Comparison of ENCODE assay signal across 24 cellular contexts in genomic region chr2:6923319-6923718, GRCh38. TPM values are rescaled to one million over a fixed set of nuclear protein-coding genes. Genes with fewer than 3 reads are reported as not detected.
DNase-seq lines count a peak whose midpoint lies in the region; ATAC-seq and TF ChIP-seq lines count a peak whose summit lies in the region.
"Had no signal": no experiment of that assay in that cellular context is flagged by ENCODE, and none has a peak within 500 bp of the region (broad histone marks: within the 10 kb centered on the region; RNA-seq: fewer than 3 reads in every experiment).

No MANE protein-coding gene starts in this region.

- H3K36me3 Mint-ChIP-seq in T-cell = peaks cover 43% of the 10 kb centered on the region
- H3K36me3 Mint-ChIP-seq in glutamatergic neuron (ENCODE audit: unreplicated experiment) = peaks cover 5% of the 10 kb centered on the region

- H3K27ac Mint-ChIP-seq in T-cell (peak overlapping the region; percentile 62 to 79), glutamatergic neuron (ENCODE audit: unreplicated experiment) (peak overlapping the region; percentile 38)
- H3K27ac Mint-ChIP-seq: activated T-helper 17 cell treated with anti-CD3 and anti-CD28 coated beads, Interleukin-2, amount 50 U/mL, for 72 hours had no signal

- CTCF ChIA-PET in T-cell (lab: Charles Lee) = interaction anchor here (0.6 to 1.1 kb wide), 2 partner anchors 90 to 281 kb away, joined by 3 read pairs; no protein-coding TSS in a partner anchor

- no peak for TF ChIP-seq CTCF in glutamatergic neuron (IDR thresholded peaks at IDR 0.05; ENCODE audit: partially characterized antibody, unreplicated experiment)

- H3K4me3 Mint-ChIP-seq in T-cell = peak overlapping the region in 1 of 3 donors; percentile 50
- H3K4me3 Mint-ChIP-seq in glutamatergic neuron (ENCODE audit: unreplicated experiment) = peak overlapping the region; percentile 33
- H3K4me3 Mint-ChIP-seq: activated T-helper 17 cell treated with anti-CD3 and anti-CD28 coated beads, Interleukin-2, amount 50 U/mL, for 72 hours; immature natural killer cell had no signal

- no peaks in the 10 kb centered on the region for H3K27me3 Mint-ChIP-seq in T-cell
- peaks cover 3% of the 10 kb centered on the region for H3K27me3 Mint-ChIP-seq in glutamatergic neuron (ENCODE audit: unreplicated experiment)
- H3K27me3 Mint-ChIP-seq: activated naive CD8-positive, alpha-beta T cell; activated T-helper 17 cell treated with anti-CD3 and anti-CD28 coated beads, Interleukin-2, amount 50 U/mL, for 72 hours; effector memory CD8-positive, alpha-beta T cell had no signal

- ATAC-seq in T-cell (replicated peaks in 1 of 4) = no peak
- ATAC-seq in GM21529 (IDR thresholded peaks at IDR 0.05; ENCODE audit: unreplicated experiment) = no peak
- ATAC-seq: activated T-helper 17 cell treated with anti-CD3 and anti-CD28 coated beads, Interleukin-2, amount 50 U/mL, for 72 hours; effector memory CD8-positive, alpha-beta T cell; esophagus mucosa; left lung had no signal

- no peaks in the 10 kb centered on the region for H3K9me3 Mint-ChIP-seq in T-cell
- H3K9me3 Mint-ChIP-seq in glutamatergic neuron (ENCODE audit: unreplicated experiment) = peaks cover 9% of the 10 kb centered on the region
- H3K9me3 Mint-ChIP-seq: activated T-helper 17 cell treated with anti-CD3 and anti-CD28 coated beads, Interleukin-2, amount 50 U/mL, for 72 hours; effector memory CD8-positive, alpha-beta T cell; immature natural killer cell had no signal

- DNase-seq in activated CD8-positive, alpha-beta memory T cell treated with anti-CD3 and anti-CD28 coated beads, Interleukin-2, amount 50 U/mL, for 48 hours = peak; percentile 28
- no peak for DNase-seq in activated CD8-positive, alpha-beta memory T cell treated with anti-CD3 and anti-CD28 coated beads, Interleukin-2, amount 50 U/mL, for 4 hours
- DNase-seq in T-cell = no peak
- no peak for DNase-seq in glutamatergic neuron
- DNase-seq in putamen (ENCODE audit: low spot score) = peak; percentile 80
- no peak for DNase-seq in occipital lobe (lab: John Stamatoyannopoulos, UW)
- DNase-seq in AG20443 (ENCODE audit: low spot score) = no peak
- DNase-seq: activated CD4-positive, alpha-beta T cell treated with anti-CD3 and anti-CD28 coated beads for 48 hours; BE2C; COR-L47; effector memory CD8-positive, alpha-beta T cell; foreskin melanocyte; hippocampal formation; immature natural killer cell; left lung; NCI-H1436 treated with DMSO at 0.1 percent for 48 hours; NCI-H2171 treated with DMSO at 0.1 percent for 48 hours; NCI-H526; Peyer's patch; stimulated activated CD4-positive, alpha-beta T cell treated with anti-CD3 and anti-CD28 coated beads, Interleukin-2, amount 100 ng/mL, for 24 hours had no signal

- POLR2A ChIA-PET in T-cell (lab: Charles Lee) = no interaction called here

- H3K4me1 Mint-ChIP-seq in T-cell (peaks cover 85 to 96% (median 87%) of the 10 kb centered on the region in 3 donors), glutamatergic neuron (ENCODE audit: low read depth, unreplicated experiment) (peaks cover 53% of the 10 kb centered on the region)

RNA-seq across cellular contexts. Expression of gene RNF144A, which starts 6.1 kb away (rescaled TPM):
- total RNA-seq in T-cell = 10 to 100 TPM; 46.3 to 93.1 (median 79.9) TPM
- total RNA-seq in glutamatergic neuron (ENCODE audit: unreplicated experiment) = 40.2 TPM
- 41.5 TPM for total RNA-seq in occipital lobe

RNA-seq across cellular contexts. Expression of gene RSAD2, which starts 45.7 kb away (rescaled TPM):
- total RNA-seq in T-cell (10 to 100 TPM in 1 of 5 donors, 1 to 10 TPM in 4; 3.2 to 10.7 (median 7.2) TPM), glutamatergic neuron (ENCODE audit: unreplicated experiment) (not detected), occipital lobe (6.9 TPM)

RNA-seq across cellular contexts. Expression of gene CMPK2, which starts 57.6 kb away (rescaled TPM):
- 10 to 100 TPM in 1 of 5 donors, 1 to 10 TPM in 4; 6.5 to 15.2 (median 9.1) TPM for total RNA-seq in T-cell
- 0.81 TPM for total RNA-seq in glutamatergic neuron (ENCODE audit: unreplicated experiment)
- 10.9 TPM for total RNA-seq in occipital lobe

Comparison
In these comparisons a context has a peak if more than half of its experiments do, and no peak if none do; other contexts are left out.
1. DNase-seq: peak in activated CD8-positive, alpha-beta memory T cell treated with anti-CD3 and anti-CD28 coated beads, Interleukin-2, amount 50 U/mL, for 48 hours (single experiment) and putamen (single experiment); none in activated CD8-positive, alpha-beta memory T cell treated with anti-CD3 and anti-CD28 coated beads, Interleukin-2, amount 50 U/mL, for 4 hours (single experiment), T-cell (0 of 34), glutamatergic neuron (single experiment), occipital lobe (single experiment) and AG20443 (single experiment).